Comparison of ENCODE assay signal across 12 cellular contexts in genomic region chr14:93956514-93957332, GRCh38. TPM values are rescaled to one million over a fixed set of nuclear protein-coding genes. Genes with fewer than 3 reads are reported as not detected.
DNase-seq lines count a peak whose midpoint lies in the region; ATAC-seq, FAIRE-seq and TF ChIP-seq lines count a peak whose summit lies in the region.
"Had no signal": no experiment of that assay in that cellular context is flagged by ENCODE, and none has a peak within 500 bp of the region (broad histone marks: within the 10 kb centered on the region; RNA-seq: fewer than 3 reads in every experiment).

No MANE protein-coding gene starts in this region.

- no peak overlapping the region for H3K27ac ChIP-seq in pancreas

- peak overlapping the region; percentile 99 for H3K4me3 Mint-ChIP-seq in activated CD8-positive, alpha-beta memory T cell treated with anti-CD3 and anti-CD28 coated beads, Interleukin-2, amount 10 ng/mL, durations not matched to agents 7 days and 5 days
- H3K4me3 Mint-ChIP-seq: brain had no signal

- no peaks in the 10 kb centered on the region for H3K36me3 ChIP-seq in pancreas

- intact Hi-C loops in Right ventricle myocardium inferior (cut with DNase I) (loop anchor here (5.0 kb wide), 1 partner anchor 41 kb away; the partner anchor contains the start of gene CCDC197), cardiac septum (cut with DNase I) (loop anchor here (2.0 to 5.0 kb wide), 2 partner anchors 20 to 41 kb away; partner anchors contain the start of genes ASB2 and CCDC197), pancreas (cut with DNase I) (no loop called here)

- H3K4me1 ChIP-seq in pancreas = peaks cover 0 to 5% (median 0%) of the 10 kb centered on the region in 3 donors

- H3K9me3 Mint-ChIP-seq in activated CD8-positive, alpha-beta memory T cell treated with anti-CD3 and anti-CD28 coated beads, Interleukin-2, amount 10 ng/mL, durations not matched to agents 7 days and 5 days (ENCODE audit: low read depth) = no peaks in the 10 kb centered on the region

- H3K27ac Mint-ChIP-seq in activated CD8-positive, alpha-beta memory T cell treated with anti-CD3 and anti-CD28 coated beads, Interleukin-2, amount 10 ng/mL, durations not matched to agents 7 days and 5 days = peak overlapping the region; percentile 99

- no peak overlapping the region for H3K4me3 ChIP-seq in pancreas

- FAIRE-seq in pancreas (lab: Jason Lieb, UNC) = no peak
- FAIRE-seq: TTC549 had no signal

- no peaks in the 10 kb centered on the region for H3K9me3 ChIP-seq in pancreas

- TF ChIP-seq CTCF in pancreas (IDR thresholded peaks at IDR 0.05) = no peak

- no peaks in the 10 kb centered on the region for H3K27me3 Mint-ChIP-seq in activated CD8-positive, alpha-beta memory T cell treated with anti-CD3 and anti-CD28 coated beads, Interleukin-2, amount 10 ng/mL, durations not matched to agents 7 days and 5 days

- DNase-seq in Right ventricle myocardium inferior (ENCODE audit: missing footprints) = no peak
- no peak for DNase-seq in cardiac septum (ENCODE audit: low spot score)
- DNase-seq in activated CD8-positive, alpha-beta memory T cell treated with anti-CD3 and anti-CD28 coated beads, Interleukin-2, amount 10 ng/mL, durations not matched to agents 7 days and 5 days = peak; percentile 61
- DNase-seq in kidney tubule cell (ENCODE audit: low spot score) = peak; percentile 53
- DNase-seq in pancreas = no peak
- DNase-seq: NCI-H510A had no signal

- 70 to 75% methylated on average over 14 of the region's 14 CpGs for WGBS in pancreas, 2 donors

- CTCF ChIA-PET in activated CD8-positive, alpha-beta memory T cell treated with anti-CD3 and anti-CD28 coated beads, Interleukin-2, amount 10 ng/mL, durations not matched to agents 7 days and 5 days (lab: Charles Lee) = interaction anchor here (1.0 to 17.4 kb wide), 7 partner anchors 8 to 55 kb away, joined by 3 to 309 read pairs (median 8); partner anchors contain the start of genes ASB2 and CCDC197

- H3K4me1 Mint-ChIP-seq in activated CD8-positive, alpha-beta memory T cell treated with anti-CD3 and anti-CD28 coated beads, Interleukin-2, amount 10 ng/mL, durations not matched to agents 7 days and 5 days = peaks cover 96% of the 10 kb centered on the region

- H3K27me3 ChIP-seq in pancreas = no peaks in the 10 kb centered on the region

- ATAC-seq in Right ventricle myocardium inferior = peak; percentile 79
- no peak for ATAC-seq in activated CD8-positive, alpha-beta memory T cell treated with anti-CD3 and anti-CD28 coated beads, Interleukin-2, amount 10 ng/mL, durations not matched to agents 7 days and 5 days
- no peak for ATAC-seq in GM19023 (IDR thresholded peaks at IDR 0.05; ENCODE audit: unreplicated experiment)
- no peak for ATAC-seq in pancreas
- ATAC-seq in GM21360 (IDR thresholded peaks at IDR 0.05; ENCODE audit: unreplicated experiment) = no peak
- ATAC-seq in HG03280 (IDR thresholded peaks at IDR 0.05; ENCODE audit: unreplicated experiment) = no peak

- peaks cover 70% of the 10 kb centered on the region for H3K36me3 Mint-ChIP-seq in activated CD8-positive, alpha-beta memory T cell treated with anti-CD3 and anti-CD28 coated beads, Interleukin-2, amount 10 ng/mL, durations not matched to agents 7 days and 5 days
- H3K36me3 Mint-ChIP-seq: brain had no signal

RNA-seq across cellular contexts. Expression of gene ASB2, which starts 19.6 kb away (rescaled TPM):
- 294 TPM for total RNA-seq in Right ventricle myocardium inferior
- total RNA-seq in cardiac septum = 156 TPM
- total RNA-seq in activated CD8-positive, alpha-beta memory T cell treated with anti-CD3 and anti-CD28 coated beads, Interleukin-2, amount 10 ng/mL, durations not matched to agents 7 days and 5 days = 100 to 1,000 TPM; 116 to 177 TPM
- under 1 TPM; 0.09 to 0.53 (median 0.26) TPM for total RNA-seq in pancreas
- polyA plus RNA-seq in pancreas = 1 to 10 TPM; 1.3 to 1.4 TPM

RNA-seq across cellular contexts. Expression of gene FAM181A, which starts 29.6 kb away (rescaled TPM):
- not detected for total RNA-seq in Right ventricle myocardium inferior
- total RNA-seq in cardiac septum = not detected
- not detected for total RNA-seq in activated CD8-positive, alpha-beta memory T cell treated with anti-CD3 and anti-CD28 coated beads, Interleukin-2, amount 10 ng/mL, durations not matched to agents 7 days and 5 days
- not detected for total RNA-seq in pancreas
- not detected for polyA plus RNA-seq in pancreas
- total RNA-seq: posterior vena cava had no signal

RNA-seq across cellular contexts. Expression of gene CCDC197, which starts 40.4 kb away (rescaled TPM):
- 0.84 TPM for total RNA-seq in Right ventricle myocardium inferior
- 3.4 TPM for total RNA-seq in cardiac septum
- total RNA-seq in activated CD8-positive, alpha-beta memory T cell treated with anti-CD3 and anti-CD28 coated beads, Interleukin-2, amount 10 ng/mL, durations not matched to agents 7 days and 5 days = under 1 TPM in 1 of 2 experiments, not detected in 1; 0.14 TPM
- total RNA-seq in pancreas = not detected
- not detected for polyA plus RNA-seq in pancreas
- total RNA-seq: posterior vena cava had no signal

Comparison
In these comparisons a context has a peak if more than half of its experiments do, and no peak if none do; other contexts are left out.
1. DNase-seq: peak in activated CD8-positive, alpha-beta memory T cell treated with anti-CD3 and anti-CD28 coated beads, Interleukin-2, amount 10 ng/mL, durations not matched to agents 7 days and 5 days (single experiment) and kidney tubule cell (single experiment); none in Right ventricle myocardium inferior (single experiment), cardiac septum (single experiment) and pancreas (0 of 6).
2. RNA of gene ASB2, which starts 19.6 kb away (total RNA-seq): 294 TPM in Right ventricle myocardium inferior (single experiment), 116 to 177 TPM in activated CD8-positive, alpha-beta memory T cell treated with anti-CD3 and anti-CD28 coated beads, Interleukin-2, amount 10 ng/mL, durations not matched to agents 7 days and 5 days and 156 TPM in cardiac septum (single experiment); 0.09 to 0.53 TPM in pancreas; every median in the first group is over 10 times any median in the second.
3. intact Hi-C loops: an anchor here in Right ventricle myocardium inferior (5.0 kb wide) and cardiac septum (2.0 to 5.0 kb wide); none called in pancreas.